ENCODE assay signal across 2 cellular contexts in genomic region chr5:159174511-159175168, GRCh38.
TF ChIP-seq lines count a peak whose summit lies in the region.

No MANE protein-coding gene starts in this region.

TF ChIP-seq in A549, 52 proteins besides CTCF, POLR2A, EP300 and RAD21 (continued from another document):
- no peak for TF ChIP-seq USF2 (IDR thresholded peaks at IDR 0.05)

TF ChIP-seq in WTC11, 78 proteins besides CTCF, POLR2A, EP300 and RAD21 (continued from another document):
- no peak for TF ChIP-seq ZNF512 (CRISPR knock-in tag; IDR thresholded peaks at IDR 0.05; ENCODE audit: borderline replicate concordance)
- no peak for TF ChIP-seq ZNF532 (CRISPR knock-in tag; IDR thresholded peaks at IDR 0.05; ENCODE audit: borderline replicate concordance)
- TF ChIP-seq ETV6 (CRISPR knock-in tag; IDR thresholded peaks at IDR 0.05): no peak
- no peak for TF ChIP-seq ZNF317 (CRISPR knock-in tag; IDR thresholded peaks at IDR 0.05; ENCODE audit: borderline replicate concordance, low read depth)
- no peak for TF ChIP-seq NR3C1 (CRISPR knock-in tag; conservative IDR thresholded peaks at IDR 0.05; ENCODE audit: low read depth)
- TF ChIP-seq NFATC4 (CRISPR knock-in tag; IDR thresholded peaks at IDR 0.05): no peak
- TF ChIP-seq TP53 (CRISPR knock-in tag; IDR thresholded peaks at IDR 0.05): no peak
- no peak for TF ChIP-seq PRDM15 (CRISPR knock-in tag; IDR thresholded peaks at IDR 0.05)
TF ChIP-seq in WTC11: peak in this region for 0.
